8 cellular contexts compared by ENCODE assay signal in genomic region chr18:58310517-58310916, GRCh38.
A peak's percentile ranks its signal among the peaks of the same experiment; 100 is the strongest.
DNase-seq lines count a peak whose midpoint lies in the region; ATAC-seq and TF ChIP-seq lines count a peak whose summit lies in the region.

No MANE protein-coding gene starts in this region.

- no peak overlapping the region for H3K4me3 ChIP-seq in Peyer's patch
- H3K4me3 ChIP-seq in trophoblast cell (ENCODE audit: low read depth, low read length), result no peak overlapping the region
- H3K4me3 ChIP-seq in BE2C (ENCODE audit: low read depth, low read length), result no peak overlapping the region

- no peak overlapping the region for H2BK120ac ChIP-seq in trophoblast cell (ENCODE audit: insufficient read depth, low read length, poor library complexity)

- no peaks in the 10 kb centered on the region for H3K9me3 ChIP-seq in Peyer's patch
- no peaks in the 10 kb centered on the region for H3K9me3 ChIP-seq in trophoblast cell (ENCODE audit: insufficient read depth, low read depth, low read length)
- no peaks in the 10 kb centered on the region for H3K9me3 ChIP-seq in BE2C

- no peaks in the 10 kb centered on the region for H3K79me2 ChIP-seq in trophoblast cell (ENCODE audit: control insufficient read depth, insufficient read depth, low read length, poor library complexity)

- DNase-seq in Peyer's patch (peak; percentile 23 to 88 (median 78)), cerebellar cortex (ENCODE audit: low spot score) (peak; percentile 68), trophoblast cell (peak; percentile 26 to 50), BE2C (no peak), NCI-H1092 (lab: John Stamatoyannopoulos, UW) (no peak), NCI-H774 (lab: John Stamatoyannopoulos, UW) (no peak)
- no peak for DNase-seq in natural killer cell treated with Interleukin-12 subunit alpha and Interleukin-12 subunit beta and Interleukin-15 and Interleukin-18, amount 100 ng/mL, for 72 hours (ENCODE audit: low spot score)

- H2AK5ac ChIP-seq in trophoblast cell (ENCODE audit: low read length), result no peak overlapping the region

- no peak overlapping the region for H3K9ac ChIP-seq in trophoblast cell (ENCODE audit: low read length)

- TF ChIP-seq POLR2A in Peyer's patch (IDR thresholded peaks at IDR 0.05), result peak in 1 of 2 donors; percentile 64

- H3K27ac Mint-ChIP-seq in natural killer cell treated with Interleukin-12 subunit alpha and Interleukin-12 subunit beta and Interleukin-15 and Interleukin-18, amount 100 ng/mL, for 72 hours, result no peak overlapping the region

- H3K27me3 ChIP-seq in Peyer's patch (no peaks in the 10 kb centered on the region), trophoblast cell (ENCODE audit: insufficient read depth, low read length) (no peaks in the 10 kb centered on the region), BE2C (no peaks in the 10 kb centered on the region)

- no peaks in the 10 kb centered on the region for H3K9me3 Mint-ChIP-seq in natural killer cell treated with Interleukin-12 subunit alpha and Interleukin-12 subunit beta and Interleukin-15 and Interleukin-18, amount 100 ng/mL, for 72 hours

- no peak overlapping the region for H4K8ac ChIP-seq in trophoblast cell (ENCODE audit: low read depth, low read length)

- no peak overlapping the region for H3K4ac ChIP-seq in trophoblast cell (ENCODE audit: low read depth, low read length)

- H3K4me1 Mint-ChIP-seq in natural killer cell treated with Interleukin-12 subunit alpha and Interleukin-12 subunit beta and Interleukin-15 and Interleukin-18, amount 100 ng/mL, for 72 hours (ENCODE audit: low read depth in 2 of 2), result peaks cover 5 to 8% of the 10 kb centered on the region in 2 donors

- H2BK12ac ChIP-seq in trophoblast cell (ENCODE audit: low read length), result no peak overlapping the region

- no peak overlapping the region for H3K4me2 ChIP-seq in trophoblast cell (ENCODE audit: low read length)

- no peak overlapping the region for H3K23ac ChIP-seq in trophoblast cell (ENCODE audit: low read length)

- H3K27ac ChIP-seq in Peyer's patch, result peak overlapping the region in 3 of 4 donors; percentile 18 to 86 (median 53)
- no peak overlapping the region for H3K27ac ChIP-seq in trophoblast cell (ENCODE audit: low read depth, low read length)

- no peak overlapping the region for H4K12ac ChIP-seq in trophoblast cell (ENCODE audit: low read depth, low read length)

- H3K18ac ChIP-seq in trophoblast cell (ENCODE audit: low read length), result no peak overlapping the region

- H3K36me3 Mint-ChIP-seq in natural killer cell treated with Interleukin-12 subunit alpha and Interleukin-12 subunit beta and Interleukin-15 and Interleukin-18, amount 100 ng/mL, for 72 hours, result no peaks in the 10 kb centered on the region

- H3K27me3 Mint-ChIP-seq in natural killer cell treated with Interleukin-12 subunit alpha and Interleukin-12 subunit beta and Interleukin-15 and Interleukin-18, amount 100 ng/mL, for 72 hours, result peaks cover 6 to 10% of the 10 kb centered on the region in 2 donors

- no peak overlapping the region for H3K4me3 Mint-ChIP-seq in natural killer cell treated with Interleukin-12 subunit alpha and Interleukin-12 subunit beta and Interleukin-15 and Interleukin-18, amount 100 ng/mL, for 72 hours

- H2BK5ac ChIP-seq in trophoblast cell (ENCODE audit: low read depth, low read length, poor library complexity), result no peak overlapping the region

- no peak overlapping the region for H2AFZ ChIP-seq in trophoblast cell (ENCODE audit: insufficient read depth, low read length, poor library complexity)

- ATAC-seq in GM18907 (IDR thresholded peaks at IDR 0.05; ENCODE audit: unreplicated experiment), result peak; percentile 53
- ATAC-seq in natural killer cell treated with Interleukin-12 subunit alpha and Interleukin-12 subunit beta and Interleukin-15 and Interleukin-18, amount 100 ng/mL, for 72 hours, result no peak

- H3K36me3 ChIP-seq in Peyer's patch (no peaks in the 10 kb centered on the region), trophoblast cell (ENCODE audit: control insufficient read depth in 1 of 2, insufficient read depth in 2 of 2, low read length in 2 of 2) (no peaks in the 10 kb centered on the region), BE2C (no peaks in the 10 kb centered on the region)

- TF ChIP-seq CTCF in Peyer's patch (IDR thresholded peaks at IDR 0.05) (no peak), BE2C (IDR thresholded peaks at IDR 0.05; ENCODE audit: low read depth, low read length) (no peak)

- no CpG with 5 or more reads among the region's 7 CpGs for whole genome bisulfite sequencing in trophoblast cell (ENCODE audit: extremely low coverage, insufficient coverage, insufficient read length)

- H4K91ac ChIP-seq in trophoblast cell (ENCODE audit: low read depth, low read length), result no peak overlapping the region

- H3K4me1 ChIP-seq in Peyer's patch, result peaks cover 0 to 43% (median 3%) of the 10 kb centered on the region in 4 donors
- peaks cover 8 to 11% of the 10 kb centered on the region in 2 experiments for H3K4me1 ChIP-seq in trophoblast cell (ENCODE audit: control insufficient read depth in 1 of 2, insufficient read depth in 2 of 2, low read length in 2 of 2)
- no peaks in the 10 kb centered on the region for H3K4me1 ChIP-seq in BE2C

- H3K79me1 ChIP-seq in trophoblast cell (ENCODE audit: low read length), result peaks cover 1% of the 10 kb centered on the region

- H3K14ac ChIP-seq in trophoblast cell (ENCODE audit: low read length), result no peak overlapping the region

Comparison
In these comparisons a context has a peak if more than half of its experiments do, and no peak if none do; other contexts are left out.
1. DNase-seq: peak in Peyer's patch (3 of 3), cerebellar cortex (single experiment) and trophoblast cell (2 of 2); none in BE2C (single experiment), NCI-H1092 (single experiment), natural killer cell treated with Interleukin-12 subunit alpha and Interleukin-12 subunit beta and Interleukin-15 and Interleukin-18, amount 100 ng/mL, for 72 hours (single experiment) and NCI-H774 (single experiment).